ENCODE assay signal across 1 cellular context in genomic region chr1:66331641-66332523, GRCh38.
TF ChIP-seq lines count a peak whose summit lies in the region.

No MANE protein-coding gene starts in this region.

TF ChIP-seq in GM12878, 131 proteins besides CTCF, POLR2A, EP300 and RAD21 (continued from another document):
- TF ChIP-seq ETV6 (conservative IDR thresholded peaks at IDR 0.05 in 1 of 2, IDR thresholded peaks at IDR 0.05 in 1 of 2; ENCODE audit: borderline replicate concordance in 1 of 2, low read depth in 1 of 2) (no peak), NRF1 (conservative IDR thresholded peaks at IDR 0.05; ENCODE audit: low read depth, low read length) (no peak), SUPT20H (IDR thresholded peaks at IDR 0.05; ENCODE audit: borderline replicate concordance, control insufficient read depth, low read depth, low read length) (no peak), ZSCAN29 (IDR thresholded peaks at IDR 0.05) (no peak), HDAC6 (IDR thresholded peaks at IDR 0.05; ENCODE audit: unreplicated experiment) (no peak), KLF5 (IDR thresholded peaks at IDR 0.05; ENCODE audit: partially characterized antibody) (no peak), ATF7 (IDR thresholded peaks at IDR 0.05; ENCODE audit: low read depth) (peak; percentile 43), MLLT1 (IDR thresholded peaks at IDR 0.05) (peak; percentile 56; the same call in 1 of the 2 replicates), YY1 (IDR thresholded peaks at IDR 0.05; ENCODE audit: low read depth, low read length) (no peak), FOS (IDR thresholded peaks at IDR 0.05; ENCODE audit: borderline replicate concordance, extremely low read depth, insufficient read length) (no peak), NR2C2 (IDR thresholded peaks at IDR 0.05; ENCODE audit: borderline replicate concordance, control insufficient read depth, insufficient read length, low read depth) (no peak), TCF7 (IDR thresholded peaks at IDR 0.05; ENCODE audit: borderline replicate concordance) (no peak), CBX3 (IDR thresholded peaks at IDR 0.05; ENCODE audit: borderline replicate concordance, low read depth) (no peak), SRF (IDR thresholded peaks at IDR 0.05; ENCODE audit: low read depth in 2 of 2, low read length in 2 of 2) (no peak), CEBPZ (IDR thresholded peaks at IDR 0.05; ENCODE audit: low read depth, low read length) (no peak), CHD2 (IDR thresholded peaks at IDR 0.05; ENCODE audit: borderline replicate concordance, low read depth, low read length) (0 out of 2 replicates have a peak, but pooled peaks have one; percentile 31), PML (IDR thresholded peaks at IDR 0.05; ENCODE audit: low read length) (no peak), TARDBP (IDR thresholded peaks at IDR 0.05; ENCODE audit: borderline replicate concordance) (no peak), WRNIP1 (IDR thresholded peaks at IDR 0.05; ENCODE audit: borderline replicate concordance, low read depth, low read length) (no peak), ATF2 (IDR thresholded peaks at IDR 0.05; ENCODE audit: low read length) (0 out of 2 replicates have a peak, but pooled peaks have one; percentile 30), BMI1 (IDR thresholded peaks at IDR 0.05; ENCODE audit: borderline replicate concordance) (0 out of 2 replicates have a peak, but pooled peaks have one; percentile 26), IRF3 (IDR thresholded peaks at IDR 0.05) (no peak), ZNF592 (IDR thresholded peaks at IDR 0.05) (no peak), MTA3 (IDR thresholded peaks at IDR 0.05; ENCODE audit: borderline replicate concordance, low read length) (no peak), LARP7 (IDR thresholded peaks at IDR 0.05) (no peak), CBX5 (IDR thresholded peaks at IDR 0.05; ENCODE audit: low read depth) (no peak), ZBTB33 (IDR thresholded peaks at IDR 0.05) (no peak), TCF12 (IDR thresholded peaks at IDR 0.05; ENCODE audit: low read depth, low read length) (no peak), RB1 (IDR thresholded peaks at IDR 0.05; ENCODE audit: borderline replicate concordance) (no peak), ZNF622 (IDR thresholded peaks at IDR 0.05) (no peak), CBFB (IDR thresholded peaks at IDR 0.05; ENCODE audit: low read depth) (no peak), RELB (IDR thresholded peaks at IDR 0.05; ENCODE audit: low read depth) (peak; percentile 13), DPF2 (IDR thresholded peaks at IDR 0.05) (0 out of 2 replicates have a peak, but pooled peaks have one; percentile 29), TBL1XR1 (IDR thresholded peaks at IDR 0.05; ENCODE audit: low read depth, low read length) (no peak), RAD51 (IDR thresholded peaks at IDR 0.05) (no peak), CHD4 (IDR thresholded peaks at IDR 0.05) (no peak), POU2F2 (IDR thresholded peaks at IDR 0.05; ENCODE audit: borderline replicate concordance, low read depth, low read length) (no peak; the same call in 2 of the 3 replicates), RFX5 (IDR thresholded peaks at IDR 0.05; ENCODE audit: low read depth, low read length) (no peak)
